15 cellular contexts compared by ENCODE assay signal in genomic region chr5:67192719-67193464, GRCh38. TPM values are rescaled to one million over a fixed set of nuclear protein-coding genes. Genes with fewer than 3 reads are reported as not detected.
A peak's percentile ranks its signal among the peaks of the same experiment; 100 is the strongest.
DNase-seq lines count a peak whose midpoint lies in the region; ATAC-seq, FAIRE-seq and TF ChIP-seq lines count a peak whose summit lies in the region.
"Had no signal": no experiment of that assay in that cellular context is flagged by ENCODE, and none has a peak within 500 bp of the region (broad histone marks: within the 10 kb centered on the region; RNA-seq: fewer than 3 reads in every experiment).

No MANE protein-coding gene starts in this region.

- no peak overlapping the region for H2BK15ac ChIP-seq in H9 (ENCODE audit: low read depth, low read length)

- H3K27me3 Mint-ChIP-seq in central memory CD8-positive, alpha-beta T cell: no peaks in the 10 kb centered on the region
- no peaks in the 10 kb centered on the region; the same call in none of the 2 replicates for H3K27me3 Mint-ChIP-seq in H9 (ENCODE audit: low read depth)

- no peak overlapping the region for H2AK5ac ChIP-seq in H9 (ENCODE audit: insufficient read length, low read length)

- H3K23me2 ChIP-seq in H9 (ENCODE audit: insufficient read length, low read depth, low read length, poor library complexity, severe bottlenecking): no peaks in the 10 kb centered on the region

- no peak overlapping the region for H3K4me2 ChIP-seq in H9 (ENCODE audit: insufficient read depth, insufficient read length, low read length)

- H3K56ac ChIP-seq in H9 (ENCODE audit: insufficient read length, low read depth, low read length): no peak overlapping the region

- peak; percentile 14 for ATAC-seq in central memory CD8-positive, alpha-beta T cell (replicated peaks; ENCODE audit: extremely low read depth, poor library complexity, severe bottlenecking)
- ATAC-seq in GM21360 (IDR thresholded peaks at IDR 0.05; ENCODE audit: unreplicated experiment) (no peak), HG03280 (IDR thresholded peaks at IDR 0.05; ENCODE audit: unreplicated experiment) (no peak)

- no peaks in the 10 kb centered on the region for H3K4me1 Mint-ChIP-seq in central memory CD8-positive, alpha-beta T cell
- H3K4me1 Mint-ChIP-seq in H9: peaks cover 19 to 22% of the 10 kb centered on the region in 2 experiments

- H3K9me3 ChIP-seq in H9 (ENCODE audit: control insufficient read depth, low read depth, low read length): no peaks in the 10 kb centered on the region

- no peak overlapping the region for H3K4me3 Mint-ChIP-seq in central memory CD8-positive, alpha-beta T cell
- no peak overlapping the region; a peak in 1 of 5 replicates for H3K4me3 Mint-ChIP-seq in H9
- H3K4me3 Mint-ChIP-seq: HFFc6, type B pancreatic cell had no signal

- H3T11ph ChIP-seq in H9 (ENCODE audit: low read length): no peak overlapping the region

- no peak overlapping the region for H3K23ac ChIP-seq in H9 (ENCODE audit: insufficient read length, low read depth, low read length)

- no peak overlapping the region for H3K18ac ChIP-seq in H9 (ENCODE audit: insufficient read length, low read depth, low read length)

- no peak overlapping the region for H2BK5ac ChIP-seq in H9 (ENCODE audit: insufficient read length, low read length)

- no peak overlapping the region for H4K91ac ChIP-seq in H9 (ENCODE audit: insufficient read length, low read depth, low read length)

- no peak overlapping the region for H2BK20ac ChIP-seq in H9 (ENCODE audit: low read depth, low read length, poor library complexity, severe bottlenecking)

- no peak overlapping the region for H4K8ac ChIP-seq in H9 (replicated peaks; ENCODE audit: insufficient read length, low read depth, low read length)

- no CpG with 5 or more reads among the region's 9 CpGs for WGBS in H9 (ENCODE audit: extremely low coverage, insufficient read length, low lambda C conversion rate)

- H3K79me2 ChIP-seq in H9 (ENCODE audit: insufficient read depth, low read length): no peaks in the 10 kb centered on the region

- H3K27ac ChIP-seq in H9 (ENCODE audit: insufficient read length, low read depth, low read length): no peak overlapping the region

- in situ Hi-C loops in KBM-7 (cut with MboI; ENCODE audit: low pct_unique_long_range_greater_than_20kb, low sequenced_read_pairs): no loop called here

- H2AFZ ChIP-seq in H9 (ENCODE audit: low read length): no peak overlapping the region

- H3K79me1 ChIP-seq in H9 (ENCODE audit: insufficient read depth, low read depth, low read length, poor library complexity, severe bottlenecking): no peaks in the 10 kb centered on the region

- H3K4me1 ChIP-seq in H9 (ENCODE audit: insufficient read depth, low read length): peaks cover 7% of the 10 kb centered on the region; the same call in 1 of the 2 replicates

- peak; percentile 82 for FAIRE-seq in GM12892 (lab: Jason Lieb, UNC)

- H4K20me1 ChIP-seq in H9 (ENCODE audit: control insufficient read depth, insufficient read depth, insufficient read length): no peaks in the 10 kb centered on the region

- no peak overlapping the region for H4K5ac ChIP-seq in H9 (ENCODE audit: insufficient read length, low read depth, low read length)

- no peaks in the 10 kb centered on the region for H3K9me3 Mint-ChIP-seq in central memory CD8-positive, alpha-beta T cell
- H3K9me3 Mint-ChIP-seq in H9: peaks cover 11 to 16% of the 10 kb centered on the region in 2 experiments
- H3K9me3 Mint-ChIP-seq: HFFc6 had no signal

- no peak overlapping the region for H3K9ac ChIP-seq in H9 (ENCODE audit: extremely low read depth, insufficient read length, low read length)

- H3K14ac ChIP-seq in H9 (ENCODE audit: insufficient read depth, low read length): no peak overlapping the region

- DNase-seq in GM12892 (ENCODE audit: insufficient read length): no peak
- peak; percentile 59 for DNase-seq in KBM-7
- DNase-seq in central memory CD8-positive, alpha-beta T cell (ENCODE audit: low spot score in 2 of 2): no peak
- DNase-seq in pons (ENCODE audit: low spot score): peak; percentile 79
- DNase-seq in H9: no peak
- DNase-seq in DMS79 treated with DMSO at 0.1 percent for 48 hours (lab: John Stamatoyannopoulos, UW): no peak
- DNase-seq: activated CD4-positive, CD25-positive, alpha-beta regulatory T cell; activated naive CD4-positive, alpha-beta T cell treated with anti-CD3 and anti-CD28 coated beads, Interleukin-2, amount 50 U/mL, for 16 hours; erythroblast; HFFc6; left cardiac atrium; NCI-H82 had no signal

- no peaks in the 10 kb centered on the region for H3K27me3 ChIP-seq in H9 (ENCODE audit: insufficient read depth, low read length)

- no peak for TF ChIP-seq CTCF in H9 (conservative IDR thresholded peaks at IDR 0.05)

- no peak overlapping the region for H2BK120ac ChIP-seq in H9 (ENCODE audit: low read depth, low read length, poor library complexity, severe bottlenecking)

- no peak overlapping the region for H3K27ac Mint-ChIP-seq in central memory CD8-positive, alpha-beta T cell (ENCODE audit: low read depth)
- H3K27ac Mint-ChIP-seq in H9: no peak overlapping the region
- H3K27ac Mint-ChIP-seq: HFFc6, type B pancreatic cell had no signal

- no peaks in the 10 kb centered on the region for H3K36me3 Mint-ChIP-seq in central memory CD8-positive, alpha-beta T cell (ENCODE audit: insufficient read depth)
- peaks cover 5 to 17% (median 7%) of the 10 kb centered on the region in 3 experiments; a peak in 6 of 7 replicates for H3K36me3 Mint-ChIP-seq in H9 (ENCODE audit: insufficient read depth in 1 of 3, low read depth in 3 of 3)
- H3K36me3 Mint-ChIP-seq: type B pancreatic cell had no signal

- no peak for TF ChIP-seq POLR2A in GM12892 (IDR thresholded peaks at IDR 0.05; ENCODE audit: low read depth, low read length)

- H2BK12ac ChIP-seq in H9 (ENCODE audit: insufficient read length, low read depth, low read length): no peak overlapping the region

- no peak overlapping the region for H3K4ac ChIP-seq in H9 (ENCODE audit: low read depth, low read length)

RNA-seq across cellular contexts. Expression of gene CD180, which starts 3.7 kb away (rescaled TPM):
- 2.0 TPM for polyA plus RNA-seq in GM12892 (2012; ENCODE audit: missing spikeins)
- total RNA-seq in H9 (2021): not detected in 2 replicates
- total RNA-seq: HFFc6 had no signal

Comparison
In these comparisons a context has a peak if more than half of its experiments do, and no peak if none do; other contexts are left out.
1. DNase-seq: peak in KBM-7 (single experiment) and pons (single experiment); none in GM12892 (single experiment), central memory CD8-positive, alpha-beta T cell (0 of 2), H9 (single experiment) and DMS79 treated with DMSO at 0.1 percent for 48 hours (single experiment).